Comparison of ENCODE assay signal across 8 cellular contexts in genomic region chr4:94127707-94128328, GRCh38.
DNase-seq lines count a peak whose midpoint lies in the region; ATAC-seq and TF ChIP-seq lines count a peak whose summit lies in the region.

No MANE protein-coding gene starts in this region.

- H3K4me3 ChIP-seq in A673 (ENCODE audit: low read depth, low read length, poor library complexity, severe bottlenecking) (no peak overlapping the region), OCI-LY3 (ENCODE audit: low read length) (no peak overlapping the region), fibroblast of mammary gland (ENCODE audit: control insufficient read depth, low read depth, low read length) (no peak overlapping the region)

- H3K9me3 ChIP-seq in A673 (ENCODE audit: low read depth, low read length, poor library complexity, severe bottlenecking) (no peaks in the 10 kb centered on the region), OCI-LY3 (ENCODE audit: insufficient read depth, low read length) (no peaks in the 10 kb centered on the region)

- DNase-seq in A673 (ENCODE audit: low spot score), result peak; percentile 40
- DNase-seq in GM13977 (ENCODE audit: low spot score), result peak; percentile 25
- peak; percentile 38 for DNase-seq in fibroblast of mammary gland (ENCODE audit: low read depth)
- DNase-seq in smooth muscle cell of the brain vasculature (ENCODE audit: low read depth, low spot score), result peak; percentile 21
- DNase-seq in activated CD8-positive, alpha-beta memory T cell treated with anti-CD3 and anti-CD28 coated beads, Interleukin-2, amount 50 U/mL, for 4 hours, result no peak
- DNase-seq in stimulated activated CD8-positive, alpha-beta memory T cell treated with anti-CD3 and anti-CD28 coated beads, Interleukin-4, amount 100 ng/mL, for 48 hours, result no peak

- peak; percentile 54 for TF ChIP-seq CTCF in A673 (conservative IDR thresholded peaks at IDR 0.05; ENCODE audit: low read depth, low read length)
- peak; percentile 49 for TF ChIP-seq CTCF in GM13977 (IDR thresholded peaks at IDR 0.05; ENCODE audit: extremely low read depth, insufficient read depth, missing control alignments)
- TF ChIP-seq CTCF in OCI-LY3 (IDR thresholded peaks at IDR 0.05; ENCODE audit: low read depth, low read length), result peak; percentile 74
- TF ChIP-seq CTCF in fibroblast of mammary gland (conservative IDR thresholded peaks at IDR 0.05; ENCODE audit: control insufficient read depth, insufficient read depth, low read depth, low read length), result peak; percentile 61

- H4K20me1 ChIP-seq in OCI-LY3 (ENCODE audit: insufficient read depth, low read length), result no peaks in the 10 kb centered on the region

- H3K36me3 ChIP-seq in A673 (ENCODE audit: insufficient read depth, low read length, poor library complexity, severe bottlenecking), result no peaks in the 10 kb centered on the region
- H3K36me3 ChIP-seq in OCI-LY3 (replicated peaks; ENCODE audit: low read depth, low read length), result no peaks in the 10 kb centered on the region

- CTCF ChIA-PET in A673 (lab: Charles Lee), result no interaction called here

- no peak overlapping the region for H2AFZ ChIP-seq in OCI-LY3 (ENCODE audit: low read depth, low read length)

- no peak overlapping the region for H3K9ac ChIP-seq in OCI-LY3 (ENCODE audit: low read length)

- BruUV-seq in A673 (replicated peaks; lab: Mats Ljungman, UMichigan), result no TSS peak

- ATAC-seq in HG02943 (IDR thresholded peaks at IDR 0.05; ENCODE audit: low read depth, unreplicated experiment), result peak; percentile 60

- H3K27me3 ChIP-seq in A673 (replicated peaks; ENCODE audit: insufficient read depth, low read depth, low read length, poor library complexity) (no peaks in the 10 kb centered on the region), OCI-LY3 (ENCODE audit: low read depth, low read length) (0 out of 2 replicates have a peak, but pooled peaks cover 3% of the 10 kb centered on the region)

- H3K27ac ChIP-seq in A673 (ENCODE audit: low read depth, low read length, poor library complexity, severe bottlenecking) (no peak overlapping the region), OCI-LY3 (ENCODE audit: low read length) (no peak overlapping the region)

- H3K4me2 ChIP-seq in OCI-LY3 (ENCODE audit: low read length), result no peak overlapping the region

- no peaks in the 10 kb centered on the region for H3K4me1 ChIP-seq in A673 (ENCODE audit: insufficient read depth, low read length, poor library complexity, severe bottlenecking)
- H3K4me1 ChIP-seq in OCI-LY3 (ENCODE audit: low read length), result no peaks in the 10 kb centered on the region

- POLR2A ChIA-PET in A673 (lab: Charles Lee; ENCODE audit: low non-redundant PET), result no interaction called here

- intact Hi-C loops in A673 (cut with micrococcal nuclease; ENCODE audit: unreplicated experiment), result loop anchor here (2.0 kb wide), 1 partner anchor 335 kb away; no protein-coding TSS in a partner anchor

- no peaks in the 10 kb centered on the region for H3K79me2 ChIP-seq in OCI-LY3 (ENCODE audit: low read length)

- in situ Hi-C loops in GM13977 (cut with MboI; ENCODE audit: low pct_unique_long_range_greater_than_20kb, low sequenced_read_pairs, unreplicated experiment), result loop anchor here (25.0 kb wide), 1 partner anchor 341 kb away; no protein-coding TSS in a partner anchor

Comparison
In these comparisons a context has a peak if more than half of its experiments do, and no peak if none do; other contexts are left out.
1. DNase-seq: peak in A673 (single experiment), GM13977 (single experiment), fibroblast of mammary gland (single experiment) and smooth muscle cell of the brain vasculature (single experiment); none in activated CD8-positive, alpha-beta memory T cell treated with anti-CD3 and anti-CD28 coated beads, Interleukin-2, amount 50 U/mL, for 4 hours (single experiment) and stimulated activated CD8-positive, alpha-beta memory T cell treated with anti-CD3 and anti-CD28 coated beads, Interleukin-4, amount 100 ng/mL, for 48 hours (single experiment).
2. Peak in every context shown above with its lines, with median percentiles within 50 percentile points of each other: CTCF ChIP-seq.